ENCODE assay signal across 28 cellular contexts in genomic region chr12:68972570-68972969, GRCh38. TPM values are rescaled to one million over a fixed set of nuclear protein-coding genes. Genes with fewer than 3 reads are reported as not detected.
DNase-seq lines count a peak whose midpoint lies in the region; ATAC-seq, FAIRE-seq and TF ChIP-seq lines count a peak whose summit lies in the region.
"Had no signal": no experiment of that assay in that cellular context is flagged by ENCODE, and none has a peak within 500 bp of the region (broad histone marks: within the 10 kb centered on the region; RNA-seq: fewer than 3 reads in every experiment).

No MANE protein-coding gene starts in this region.

- H3K9me1 ChIP-seq in keratinocyte (ENCODE audit: control insufficient read depth, extremely low read depth, insufficient read depth, low read length), result no peaks in the 10 kb centered on the region

- H3K4me3 Mint-ChIP-seq in T-helper 2 cell treated with Interferon-gamma antibody and Interleukin-4, amounts not matched to agents 5 μg/mL and 100 μg/mL, for 36 hours, result no peak overlapping the region
- H3K4me3 Mint-ChIP-seq: activated CD4-positive, alpha-beta memory T cell treated with anti-CD3 and anti-CD28 coated beads for 36 hours; activated naive CD4-positive, alpha-beta T cell treated with anti-CD3 and anti-CD28 coated beads for 36 hours; activated T-cell treated with anti-CD3 and anti-CD28 coated beads, Interleukin-2, amount 50 U/mL, for 72 hours; nephron; stimulated activated effector memory CD8-positive, alpha-beta T cell treated with anti-CD3 and anti-CD28 coated beads, Interleukin-12 subunit alpha, Interleukin-12 subunit beta, amount 100 ng/mL, for 72 hours had no signal

- H3K4me1 ChIP-seq in body of pancreas (peaks cover 25% of the 10 kb centered on the region), keratinocyte (ENCODE audit: control insufficient read depth, extremely low read depth, insufficient read depth, low read length) (peaks cover 12% of the 10 kb centered on the region)

- DNase-seq in H54 (ENCODE audit: insufficient read length, low spot score) (no peak), body of pancreas (no peak), keratinocyte (ENCODE audit: low read depth, low spot score) (no peak), renal cortical epithelial cell (ENCODE audit: low read depth) (peak; percentile 66), amygdala (lab: John Stamatoyannopoulos, UW) (no peak)
- no peak for DNase-seq in activated naive CD4-positive, alpha-beta T cell (lab: John Stamatoyannopoulos, UW)
- DNase-seq in T-helper 2 cell treated with Interferon-gamma antibody and Interleukin-4, amounts not matched to agents 5 μg/mL and 100 μg/mL, for 36 hours (ENCODE audit: low spot score), result no peak
- DNase-seq: activated CD4-positive, alpha-beta memory T cell treated with anti-CD3 and anti-CD28 coated beads for 36 hours; activated CD4-positive, alpha-beta T cell treated with anti-CD3 and anti-CD28 coated beads for 1 hour; activated naive CD4-positive, alpha-beta T cell treated with anti-CD3 and anti-CD28 coated beads for 36 hours; activated T-cell treated with anti-CD3 and anti-CD28 coated beads, Interleukin-2, amount 50 U/mL, for 72 hours; brain microvascular endothelial cell; effector CD4-positive, alpha-beta T cell; foreskin fibroblast; lower lobe of right lung; NCI-H1417; NCI-H2029; NCI-H2227 treated with DMSO at 0.1 percent for 48 hours; NCI-H526; PC-3; T-helper 2 cell; trophoblast cell had no signal

- no peaks in the 10 kb centered on the region for H3K27me3 ChIP-seq in body of pancreas
- H3K27me3 ChIP-seq in keratinocyte (ENCODE audit: control insufficient read depth, extremely low read depth, insufficient read depth, low read length), result no peaks in the 10 kb centered on the region
- H3K27me3 ChIP-seq: brain microvascular endothelial cell had no signal

- H3K36me3 Mint-ChIP-seq in T-helper 2 cell treated with Interferon-gamma antibody and Interleukin-4, amounts not matched to agents 5 μg/mL and 100 μg/mL, for 36 hours (ENCODE audit: low read depth), result no peaks in the 10 kb centered on the region
- H3K36me3 Mint-ChIP-seq: activated CD4-positive, alpha-beta memory T cell treated with anti-CD3 and anti-CD28 coated beads for 36 hours; stimulated activated effector memory CD8-positive, alpha-beta T cell treated with anti-CD3 and anti-CD28 coated beads, Interleukin-12 subunit alpha, Interleukin-12 subunit beta, amount 100 ng/mL, for 72 hours had no signal

- no peak overlapping the region for H3K4me3 ChIP-seq in body of pancreas
- no peak overlapping the region for H3K4me3 ChIP-seq in keratinocyte (ENCODE audit: control insufficient read depth in 2 of 3, extremely low read depth in 1 of 3, insufficient read depth in 2 of 3, low read depth in 1 of 3, low read length in 3 of 3)
- H3K4me3 ChIP-seq: lower lobe of right lung had no signal

- no peak overlapping the region for H3K27ac Mint-ChIP-seq in T-helper 2 cell treated with Interferon-gamma antibody and Interleukin-4, amounts not matched to agents 5 μg/mL and 100 μg/mL, for 36 hours
- H3K27ac Mint-ChIP-seq: activated CD4-positive, alpha-beta memory T cell treated with anti-CD3 and anti-CD28 coated beads for 36 hours; activated naive CD4-positive, alpha-beta T cell treated with anti-CD3 and anti-CD28 coated beads for 36 hours; activated T-cell treated with anti-CD3 and anti-CD28 coated beads, Interleukin-2, amount 50 U/mL, for 72 hours; stimulated activated effector memory CD8-positive, alpha-beta T cell treated with anti-CD3 and anti-CD28 coated beads, Interleukin-12 subunit alpha, Interleukin-12 subunit beta, amount 100 ng/mL, for 72 hours had no signal

- no peaks in the 10 kb centered on the region for H3K27me3 Mint-ChIP-seq in T-helper 2 cell treated with Interferon-gamma antibody and Interleukin-4, amounts not matched to agents 5 μg/mL and 100 μg/mL, for 36 hours (ENCODE audit: low read depth)

- TF ChIP-seq POLR2A in H54 (IDR thresholded peaks at IDR 0.05; ENCODE audit: low read depth, low read length), result no peak
- TF ChIP-seq POLR2A in body of pancreas (IDR thresholded peaks at IDR 0.05), result no peak

- dilution Hi-C loops in keratinocyte (cut with MboI; ENCODE audit: extremely low pct_ligation_motif_present, low sequenced_read_pairs), result no loop called here

- no peaks in the 10 kb centered on the region for H3K9me3 ChIP-seq in body of pancreas
- H3K9me3 ChIP-seq in keratinocyte (ENCODE audit: control insufficient read depth, low read depth, low read length), result no peaks in the 10 kb centered on the region
- H3K9me3 ChIP-seq: lower lobe of right lung had no signal

- no peaks in the 10 kb centered on the region for H3K36me3 ChIP-seq in body of pancreas (replicated peaks in 1 of 2; ENCODE audit: insufficient read depth in 1 of 2, low read depth in 2 of 2)
- no peaks in the 10 kb centered on the region for H3K36me3 ChIP-seq in keratinocyte (ENCODE audit: control insufficient read depth in 2 of 2, extremely low read depth in 1 of 2, insufficient read depth in 2 of 2, low read length in 2 of 2)
- H3K36me3 ChIP-seq: brain microvascular endothelial cell, lower lobe of right lung had no signal

- 32 to 40% methylated on average over 2 of the region's 2 CpGs for WGBS in body of pancreas, 2 donors

- no peaks in the 10 kb centered on the region for H3K9me3 Mint-ChIP-seq in T-helper 2 cell treated with Interferon-gamma antibody and Interleukin-4, amounts not matched to agents 5 μg/mL and 100 μg/mL, for 36 hours
- H3K9me3 Mint-ChIP-seq: activated CD4-positive, alpha-beta memory T cell treated with anti-CD3 and anti-CD28 coated beads for 36 hours; activated naive CD4-positive, alpha-beta T cell treated with anti-CD3 and anti-CD28 coated beads for 36 hours; activated T-cell treated with anti-CD3 and anti-CD28 coated beads, Interleukin-2, amount 50 U/mL, for 72 hours; nephron; stimulated activated effector memory CD8-positive, alpha-beta T cell treated with anti-CD3 and anti-CD28 coated beads, Interleukin-12 subunit alpha, Interleukin-12 subunit beta, amount 100 ng/mL, for 72 hours had no signal

- intact Hi-C loops in body of pancreas (cut with DNase I), result no loop called here

- H3K4me2 ChIP-seq in keratinocyte (ENCODE audit: control insufficient read depth, extremely low read depth, insufficient read depth, low read depth, low read length), result no peak overlapping the region
- H3K4me2 ChIP-seq: KMS-11 had no signal

- FAIRE-seq in H54 (lab: Jason Lieb, UNC) (peak; percentile 91), keratinocyte (lab: Jason Lieb, UNC) (no peak)
- FAIRE-seq: GM18507, islet of Langerhans had no signal

- TF ChIP-seq CTCF in body of pancreas (IDR thresholded peaks at IDR 0.05) (no peak), keratinocyte (optimal IDR thresholded peaks at IDR 0.05 in 1 of 3, IDR thresholded peaks at IDR 0.05 in 1 of 3, conservative IDR thresholded peaks at IDR 0.05 in 1 of 3; ENCODE audit: extremely low read depth in 1 of 3, insufficient read depth in 2 of 3, low read length in 3 of 3) (no peak)

- ATAC-seq in body of pancreas, result peak; percentile 30
- ATAC-seq: activated T-cell treated with anti-CD3 and anti-CD28 coated beads, Interleukin-2, amount 50 U/mL, for 72 hours; lower lobe of right lung; PC-3; stimulated activated effector memory CD8-positive, alpha-beta T cell treated with anti-CD3 and anti-CD28 coated beads, Interleukin-12 subunit alpha, Interleukin-12 subunit beta, amount 100 ng/mL, for 72 hours had no signal

- no peaks in the 10 kb centered on the region for H4K20me1 ChIP-seq in keratinocyte (ENCODE audit: control insufficient read depth, extremely low read depth, insufficient read depth, low read length)

- H2AFZ ChIP-seq in keratinocyte (ENCODE audit: control insufficient read depth, low read length), result peak overlapping the region; percentile 19

- H3K79me2 ChIP-seq in keratinocyte (ENCODE audit: control insufficient read depth, insufficient read depth, low read length), result no peaks in the 10 kb centered on the region

- H3K27ac ChIP-seq in body of pancreas, result no peak overlapping the region
- no peak overlapping the region for H3K27ac ChIP-seq in keratinocyte (ENCODE audit: control insufficient read depth, insufficient read depth, low read length)
- H3K27ac ChIP-seq: brain microvascular endothelial cell, C4-2B, KMS-11, lower lobe of right lung had no signal

- H3K4me1 Mint-ChIP-seq in T-helper 2 cell treated with Interferon-gamma antibody and Interleukin-4, amounts not matched to agents 5 μg/mL and 100 μg/mL, for 36 hours (ENCODE audit: low read depth), result no peaks in the 10 kb centered on the region
- H3K4me1 Mint-ChIP-seq: stimulated activated effector memory CD8-positive, alpha-beta T cell treated with anti-CD3 and anti-CD28 coated beads, Interleukin-12 subunit alpha, Interleukin-12 subunit beta, amount 100 ng/mL, for 72 hours had no signal

- no peak overlapping the region for H3K9ac ChIP-seq in keratinocyte (ENCODE audit: control insufficient read depth, extremely low read depth, insufficient read depth, low read length)
- H3K9ac ChIP-seq: KMS-11 had no signal

RNA-seq across cellular contexts. Expression of gene CPM, which starts 39.6 kb away (rescaled TPM):
- total RNA-seq in body of pancreas (10 to 100 TPM; 34.6 to 35.0 TPM), renal cortical epithelial cell (90.3 and 219 TPM in 2 replicates)
- 1.3 to 2.7 TPM (median 2.5 TPM) in 3 replicates for polyA plus RNA-seq in keratinocyte
- polyA plus RNA-seq in keratinocyte (2011; ENCODE audit: low read depth), result 8.7 TPM
- polyA plus RNA-seq in keratinocyte (2011; cell fraction: cytosol; rRNA removed), result 2.0 and 2.5 TPM in 2 replicates
- 1.9 and 2.1 TPM in 2 replicates for polyA plus RNA-seq in keratinocyte (2011; cell fraction: nucleus; rRNA removed)
- polyA plus RNA-seq in keratinocyte (2012; ENCODE audit: low replicate concordance), result 1.6 and 6.1 TPM in 2 replicates
- polyA minus RNA-seq in keratinocyte, result 1.5 to 3.6 TPM (median 2.1 TPM) in 3 replicates
- 3.3 TPM for polyA minus RNA-seq in keratinocyte (2011; cell fraction: cytosol; rRNA and poly(A)+ RNA removed)
- 1.5 and 1.6 TPM in 2 replicates for polyA minus RNA-seq in keratinocyte (2011; cell fraction: nucleus; rRNA and poly(A)+ RNA removed)
